Comparison of ENCODE assay signal across 1 cellular context in genomic region chr1:6241107-6241886, GRCh38.
TF ChIP-seq lines count a peak whose summit lies in the region.

No MANE protein-coding gene starts in this region.

TF ChIP-seq in neural cell, 6 proteins besides CTCF, POLR2A, EP300 and RAD21:
- no peak for TF ChIP-seq EZH2 (IDR thresholded peaks at IDR 0.05; ENCODE audit: borderline replicate concordance, insufficient read depth, low read length, poor library complexity, severe bottlenecking)
- no peak for TF ChIP-seq SMC3 (conservative IDR thresholded peaks at IDR 0.05; ENCODE audit: poor library complexity)
- TF ChIP-seq, protein P1, sequence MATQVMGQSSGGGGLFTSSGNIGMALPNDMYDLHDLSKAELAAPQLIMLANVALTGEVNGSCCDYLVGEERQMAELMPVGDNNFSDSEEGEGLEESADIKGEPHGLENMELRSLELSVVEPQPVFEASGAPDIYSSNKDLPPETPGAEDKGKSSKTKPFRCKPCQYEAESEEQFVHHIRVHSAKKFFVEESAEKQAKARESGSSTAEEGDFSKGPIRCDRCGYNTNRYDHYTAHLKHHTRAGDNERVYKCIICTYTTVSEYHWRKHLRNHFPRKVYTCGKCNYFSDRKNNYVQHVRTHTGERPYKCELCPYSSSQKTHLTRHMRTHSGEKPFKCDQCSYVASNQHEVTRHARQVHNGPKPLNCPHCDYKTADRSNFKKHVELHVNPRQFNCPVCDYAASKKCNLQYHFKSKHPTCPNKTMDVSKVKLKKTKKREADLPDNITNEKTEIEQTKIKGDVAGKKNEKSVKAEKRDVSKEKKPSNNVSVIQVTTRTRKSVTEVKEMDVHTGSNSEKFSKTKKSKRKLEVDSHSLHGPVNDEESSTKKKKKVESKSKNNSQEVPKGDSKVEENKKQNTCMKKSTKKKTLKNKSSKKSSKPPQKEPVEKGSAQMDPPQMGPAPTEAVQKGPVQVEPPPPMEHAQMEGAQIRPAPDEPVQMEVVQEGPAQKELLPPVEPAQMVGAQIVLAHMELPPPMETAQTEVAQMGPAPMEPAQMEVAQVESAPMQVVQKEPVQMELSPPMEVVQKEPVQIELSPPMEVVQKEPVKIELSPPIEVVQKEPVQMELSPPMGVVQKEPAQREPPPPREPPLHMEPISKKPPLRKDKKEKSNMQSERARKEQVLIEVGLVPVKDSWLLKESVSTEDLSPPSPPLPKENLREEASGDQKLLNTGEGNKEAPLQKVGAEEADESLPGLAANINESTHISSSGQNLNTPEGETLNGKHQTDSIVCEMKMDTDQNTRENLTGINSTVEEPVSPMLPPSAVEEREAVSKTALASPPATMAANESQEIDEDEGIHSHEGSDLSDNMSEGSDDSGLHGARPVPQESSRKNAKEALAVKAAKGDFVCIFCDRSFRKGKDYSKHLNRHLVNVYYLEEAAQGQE (IDR thresholded peaks at IDR 0.05; ENCODE audit: borderline replicate concordance) = no peak
- no peak for TF ChIP-seq TAF1 (IDR thresholded peaks at IDR 0.05; ENCODE audit: low read depth)
- no peak for TF ChIP-seq POLR2AphosphoS5 (IDR thresholded peaks at IDR 0.05)
- no peak for TF ChIP-seq MXI1 (conservative IDR thresholded peaks at IDR 0.05; ENCODE audit: poor library complexity, severe bottlenecking)
